Comparison of ENCODE assay signal across 8 cellular contexts in the genomic region with DNA sequence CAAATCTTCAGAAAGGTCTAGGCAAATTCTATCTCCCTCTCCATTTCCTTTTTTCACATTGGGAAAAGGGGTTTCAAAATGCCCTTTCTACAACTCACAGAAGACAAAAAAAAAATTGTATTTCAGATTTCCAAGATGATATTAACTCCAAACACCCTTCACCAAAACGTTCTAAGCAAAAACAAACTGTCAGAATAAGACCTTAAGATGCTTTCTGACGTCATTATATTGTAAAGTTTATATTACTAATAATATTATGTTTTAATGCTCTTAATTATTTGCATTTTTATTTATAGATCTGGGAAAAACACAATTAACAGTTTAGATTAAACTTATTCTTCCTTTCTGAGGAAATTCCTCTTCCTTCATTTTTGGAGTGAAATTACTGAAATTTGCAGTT.
"Had no signal": no experiment of that assay in that cellular context is flagged by ENCODE, and none has a peak within 500 bp of the region (broad histone marks: within the 10 kb centered on the region; RNA-seq: fewer than 3 reads in every experiment).

No MANE protein-coding gene starts in this region.

- FAIRE-seq: G401.6, GM12878, GM12891, GM12892, GM18507, GM19239 had no signal

- DNase-seq: GDM1, GF-D8 had no signal

- H3K4me3 ChIP-seq: GM12878 had no signal

- ATAC-seq: GM12878 had no signal
